ENCODE assay signal across 1 cellular context in the genomic region with DNA sequence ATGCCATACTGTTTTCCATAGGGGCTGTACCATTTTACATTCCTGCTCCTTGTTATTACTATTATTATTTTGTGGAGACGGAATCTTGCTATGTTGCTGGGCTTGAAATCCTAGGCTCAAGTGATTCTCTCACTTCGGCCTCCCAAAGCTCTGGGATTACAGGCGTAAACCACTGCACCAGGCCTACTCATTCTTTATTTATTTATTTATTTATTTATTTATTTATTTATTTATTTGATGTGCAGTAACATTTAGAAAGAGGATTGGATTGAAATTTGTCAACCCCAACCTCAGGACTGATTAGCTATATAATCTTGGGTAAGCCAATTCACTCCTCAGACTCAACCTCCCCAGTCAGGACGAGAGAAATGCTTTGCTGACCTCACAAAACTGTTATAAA.
A peak's percentile ranks its signal among the peaks of the same experiment; 100 is the strongest.
TF ChIP-seq lines count a peak whose summit lies in the region.

No MANE protein-coding gene starts in this region.

TF ChIP-seq in HEK293, 187 proteins besides CTCF, POLR2A, EP300 and RAD21 (continued from another document and continues in another):
- TF ChIP-seq, protein P1, sequence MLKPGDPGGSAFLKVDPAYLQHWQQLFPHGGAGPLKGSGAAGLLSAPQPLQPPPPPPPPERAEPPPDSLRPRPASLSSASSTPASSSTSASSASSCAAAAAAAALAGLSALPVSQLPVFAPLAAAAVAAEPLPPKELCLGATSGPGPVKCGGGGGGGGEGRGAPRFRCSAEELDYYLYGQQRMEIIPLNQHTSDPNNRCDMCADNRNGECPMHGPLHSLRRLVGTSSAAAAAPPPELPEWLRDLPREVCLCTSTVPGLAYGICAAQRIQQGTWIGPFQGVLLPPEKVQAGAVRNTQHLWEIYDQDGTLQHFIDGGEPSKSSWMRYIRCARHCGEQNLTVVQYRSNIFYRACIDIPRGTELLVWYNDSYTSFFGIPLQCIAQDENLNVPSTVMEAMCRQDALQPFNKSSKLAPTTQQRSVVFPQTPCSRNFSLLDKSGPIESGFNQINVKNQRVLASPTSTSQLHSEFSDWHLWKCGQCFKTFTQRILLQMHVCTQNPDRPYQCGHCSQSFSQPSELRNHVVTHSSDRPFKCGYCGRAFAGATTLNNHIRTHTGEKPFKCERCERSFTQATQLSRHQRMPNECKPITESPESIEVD (tag by site-specific recombination; IDR thresholded peaks at IDR 0.05): no peak
- TF ChIP-seq ZBTB21 (tag by site-specific recombination; IDR thresholded peaks at IDR 0.05) (0 out of 2 replicates have a peak, but pooled peaks have one; percentile 56), ZNF404 (tag by site-specific recombination; IDR thresholded peaks at IDR 0.05) (peak; percentile 69; the same call in 1 of the 2 replicates), ZNF366 (tag by site-specific recombination; conservative IDR thresholded peaks at IDR 0.05) (no peak), ZNF416 (tag by site-specific recombination; IDR thresholded peaks at IDR 0.05) (no peak), ZNF121 (tag by site-specific recombination; IDR thresholded peaks at IDR 0.05) (no peak), ZNF768 (tag by site-specific recombination; IDR thresholded peaks at IDR 0.05) (no peak), ZNF433 (tag by site-specific recombination; IDR thresholded peaks at IDR 0.05; ENCODE audit: low read depth) (peak; percentile 88), ZBTB17 (tag by site-specific recombination; IDR thresholded peaks at IDR 0.05) (no peak), ZNF629 (tag by site-specific recombination; IDR thresholded peaks at IDR 0.05) (peak; percentile 59; the same call in 1 of the 2 replicates), ZNF214 (tag by site-specific recombination; IDR thresholded peaks at IDR 0.05; ENCODE audit: borderline replicate concordance) (no peak), ZNF610 (tag by site-specific recombination; IDR thresholded peaks at IDR 0.05; ENCODE audit: borderline replicate concordance) (no peak), ZNF423 (tag by site-specific recombination; IDR thresholded peaks at IDR 0.05) (no peak), ZNF169 (tag by site-specific recombination; IDR thresholded peaks at IDR 0.05) (no peak), ZBTB1 (tag by site-specific recombination; IDR thresholded peaks at IDR 0.05) (no peak), ZNF664 (tag by site-specific recombination; IDR thresholded peaks at IDR 0.05) (peak; percentile 59; the same call in 1 of the 2 replicates), GLIS2 (tag by site-specific recombination; IDR thresholded peaks at IDR 0.05) (no peak), ZNF248 (tag by site-specific recombination; IDR thresholded peaks at IDR 0.05) (no peak), EGR2 (tag by site-specific recombination; IDR thresholded peaks at IDR 0.05; ENCODE audit: low read depth) (no peak), ZNF555 (tag by site-specific recombination; conservative IDR thresholded peaks at IDR 0.05) (peak; percentile 87), ZNF223 (tag by site-specific recombination; IDR thresholded peaks at IDR 0.05) (0 out of 2 replicates have a peak, but pooled peaks have one; percentile 38), ZNF677 (tag by site-specific recombination; IDR thresholded peaks at IDR 0.05) (no peak), SP3 (tag by site-specific recombination; IDR thresholded peaks at IDR 0.05) (no peak), KLF9 (tag by site-specific recombination; IDR thresholded peaks at IDR 0.05; ENCODE audit: low read depth) (no peak), ZNF658 (tag by site-specific recombination; IDR thresholded peaks at IDR 0.05) (no peak), ZNF544 (tag by site-specific recombination; IDR thresholded peaks at IDR 0.05) (no peak), ZNF132 (tag by site-specific recombination; IDR thresholded peaks at IDR 0.05; ENCODE audit: borderline replicate concordance) (no peak), ZNF621 (tag by site-specific recombination; IDR thresholded peaks at IDR 0.05) (no peak), ZSCAN30 (tag by site-specific recombination; IDR thresholded peaks at IDR 0.05) (no peak), ZXDB (tag by site-specific recombination; IDR thresholded peaks at IDR 0.05) (0 out of 2 replicates have a peak, but pooled peaks have one; percentile 57), MYNN (tag by site-specific recombination; IDR thresholded peaks at IDR 0.05; ENCODE audit: borderline replicate concordance) (no peak), ZNF473 (tag by site-specific recombination; IDR thresholded peaks at IDR 0.05) (no peak), ZNF302 (tag by site-specific recombination; IDR thresholded peaks at IDR 0.05; ENCODE audit: low read depth) (no peak), ZFHX2 (tag by site-specific recombination; conservative IDR thresholded peaks at IDR 0.05) (no peak), ZNF623 (tag by site-specific recombination; IDR thresholded peaks at IDR 0.05) (peak; percentile 73), ZFP3 (tag by site-specific recombination; IDR thresholded peaks at IDR 0.05; ENCODE audit: low read depth) (0 out of 2 replicates have a peak, but pooled peaks have one; percentile 28)
- TF ChIP-seq, protein P2, sequence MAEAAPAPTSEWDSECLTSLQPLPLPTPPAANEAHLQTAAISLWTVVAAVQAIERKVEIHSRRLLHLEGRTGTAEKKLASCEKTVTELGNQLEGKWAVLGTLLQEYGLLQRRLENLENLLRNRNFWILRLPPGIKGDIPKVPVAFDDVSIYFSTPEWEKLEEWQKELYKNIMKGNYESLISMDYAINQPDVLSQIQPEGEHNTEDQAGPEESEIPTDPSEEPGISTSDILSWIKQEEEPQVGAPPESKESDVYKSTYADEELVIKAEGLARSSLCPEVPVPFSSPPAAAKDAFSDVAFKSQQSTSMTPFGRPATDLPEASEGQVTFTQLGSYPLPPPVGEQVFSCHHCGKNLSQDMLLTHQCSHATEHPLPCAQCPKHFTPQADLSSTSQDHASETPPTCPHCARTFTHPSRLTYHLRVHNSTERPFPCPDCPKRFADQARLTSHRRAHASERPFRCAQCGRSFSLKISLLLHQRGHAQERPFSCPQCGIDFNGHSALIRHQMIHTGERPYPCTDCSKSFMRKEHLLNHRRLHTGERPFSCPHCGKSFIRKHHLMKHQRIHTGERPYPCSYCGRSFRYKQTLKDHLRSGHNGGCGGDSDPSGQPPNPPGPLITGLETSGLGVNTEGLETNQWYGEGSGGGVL (tag by site-specific recombination; IDR thresholded peaks at IDR 0.05): no peak
- TF ChIP-seq, protein P3, sequence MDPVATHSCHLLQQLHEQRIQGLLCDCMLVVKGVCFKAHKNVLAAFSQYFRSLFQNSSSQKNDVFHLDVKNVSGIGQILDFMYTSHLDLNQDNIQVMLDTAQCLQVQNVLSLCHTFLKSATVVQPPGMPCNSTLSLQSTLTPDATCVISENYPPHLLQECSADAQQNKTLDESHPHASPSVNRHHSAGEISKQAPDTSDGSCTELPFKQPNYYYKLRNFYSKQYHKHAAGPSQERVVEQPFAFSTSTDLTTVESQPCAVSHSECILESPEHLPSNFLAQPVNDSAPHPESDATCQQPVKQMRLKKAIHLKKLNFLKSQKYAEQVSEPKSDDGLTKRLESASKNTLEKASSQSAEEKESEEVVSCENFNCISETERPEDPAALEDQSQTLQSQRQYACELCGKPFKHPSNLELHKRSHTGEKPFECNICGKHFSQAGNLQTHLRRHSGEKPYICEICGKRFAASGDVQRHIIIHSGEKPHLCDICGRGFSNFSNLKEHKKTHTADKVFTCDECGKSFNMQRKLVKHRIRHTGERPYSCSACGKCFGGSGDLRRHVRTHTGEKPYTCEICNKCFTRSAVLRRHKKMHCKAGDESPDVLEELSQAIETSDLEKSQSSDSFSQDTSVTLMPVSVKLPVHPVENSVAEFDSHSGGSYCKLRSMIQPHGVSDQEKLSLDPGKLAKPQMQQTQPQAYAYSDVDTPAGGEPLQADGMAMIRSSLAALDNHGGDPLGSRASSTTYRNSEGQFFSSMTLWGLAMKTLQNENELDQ (tag by site-specific recombination; IDR thresholded peaks at IDR 0.05; ENCODE audit: low read depth): no peak
- TF ChIP-seq, protein P4, sequence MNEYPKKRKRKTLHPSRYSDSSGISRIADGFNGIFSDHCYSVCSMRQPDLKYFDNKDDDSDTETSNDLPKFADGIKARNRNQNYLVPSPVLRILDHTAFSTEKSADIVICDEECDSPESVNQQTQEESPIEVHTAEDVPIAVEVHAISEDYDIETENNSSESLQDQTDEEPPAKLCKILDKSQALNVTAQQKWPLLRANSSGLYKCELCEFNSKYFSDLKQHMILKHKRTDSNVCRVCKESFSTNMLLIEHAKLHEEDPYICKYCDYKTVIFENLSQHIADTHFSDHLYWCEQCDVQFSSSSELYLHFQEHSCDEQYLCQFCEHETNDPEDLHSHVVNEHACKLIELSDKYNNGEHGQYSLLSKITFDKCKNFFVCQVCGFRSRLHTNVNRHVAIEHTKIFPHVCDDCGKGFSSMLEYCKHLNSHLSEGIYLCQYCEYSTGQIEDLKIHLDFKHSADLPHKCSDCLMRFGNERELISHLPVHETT (tag by site-specific recombination; IDR thresholded peaks at IDR 0.05): no peak
- TF ChIP-seq, protein P5, sequence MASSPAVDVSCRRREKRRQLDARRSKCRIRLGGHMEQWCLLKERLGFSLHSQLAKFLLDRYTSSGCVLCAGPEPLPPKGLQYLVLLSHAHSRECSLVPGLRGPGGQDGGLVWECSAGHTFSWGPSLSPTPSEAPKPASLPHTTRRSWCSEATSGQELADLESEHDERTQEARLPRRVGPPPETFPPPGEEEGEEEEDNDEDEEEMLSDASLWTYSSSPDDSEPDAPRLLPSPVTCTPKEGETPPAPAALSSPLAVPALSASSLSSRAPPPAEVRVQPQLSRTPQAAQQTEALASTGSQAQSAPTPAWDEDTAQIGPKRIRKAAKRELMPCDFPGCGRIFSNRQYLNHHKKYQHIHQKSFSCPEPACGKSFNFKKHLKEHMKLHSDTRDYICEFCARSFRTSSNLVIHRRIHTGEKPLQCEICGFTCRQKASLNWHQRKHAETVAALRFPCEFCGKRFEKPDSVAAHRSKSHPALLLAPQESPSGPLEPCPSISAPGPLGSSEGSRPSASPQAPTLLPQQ (tag by site-specific recombination; IDR thresholded peaks at IDR 0.05): no peak
- TF ChIP-seq, protein P6, sequence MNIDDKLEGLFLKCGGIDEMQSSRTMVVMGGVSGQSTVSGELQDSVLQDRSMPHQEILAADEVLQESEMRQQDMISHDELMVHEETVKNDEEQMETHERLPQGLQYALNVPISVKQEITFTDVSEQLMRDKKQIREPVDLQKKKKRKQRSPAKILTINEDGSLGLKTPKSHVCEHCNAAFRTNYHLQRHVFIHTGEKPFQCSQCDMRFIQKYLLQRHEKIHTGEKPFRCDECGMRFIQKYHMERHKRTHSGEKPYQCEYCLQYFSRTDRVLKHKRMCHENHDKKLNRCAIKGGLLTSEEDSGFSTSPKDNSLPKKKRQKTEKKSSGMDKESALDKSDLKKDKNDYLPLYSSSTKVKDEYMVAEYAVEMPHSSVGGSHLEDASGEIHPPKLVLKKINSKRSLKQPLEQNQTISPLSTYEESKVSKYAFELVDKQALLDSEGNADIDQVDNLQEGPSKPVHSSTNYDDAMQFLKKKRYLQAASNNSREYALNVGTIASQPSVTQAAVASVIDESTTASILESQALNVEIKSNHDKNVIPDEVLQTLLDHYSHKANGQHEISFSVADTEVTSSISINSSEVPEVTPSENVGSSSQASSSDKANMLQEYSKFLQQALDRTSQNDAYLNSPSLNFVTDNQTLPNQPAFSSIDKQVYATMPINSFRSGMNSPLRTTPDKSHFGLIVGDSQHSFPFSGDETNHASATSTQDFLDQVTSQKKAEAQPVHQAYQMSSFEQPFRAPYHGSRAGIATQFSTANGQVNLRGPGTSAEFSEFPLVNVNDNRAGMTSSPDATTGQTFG (tag by site-specific recombination; IDR thresholded peaks at IDR 0.05; ENCODE audit: borderline replicate concordance): no peak
- TF ChIP-seq, protein P7, sequence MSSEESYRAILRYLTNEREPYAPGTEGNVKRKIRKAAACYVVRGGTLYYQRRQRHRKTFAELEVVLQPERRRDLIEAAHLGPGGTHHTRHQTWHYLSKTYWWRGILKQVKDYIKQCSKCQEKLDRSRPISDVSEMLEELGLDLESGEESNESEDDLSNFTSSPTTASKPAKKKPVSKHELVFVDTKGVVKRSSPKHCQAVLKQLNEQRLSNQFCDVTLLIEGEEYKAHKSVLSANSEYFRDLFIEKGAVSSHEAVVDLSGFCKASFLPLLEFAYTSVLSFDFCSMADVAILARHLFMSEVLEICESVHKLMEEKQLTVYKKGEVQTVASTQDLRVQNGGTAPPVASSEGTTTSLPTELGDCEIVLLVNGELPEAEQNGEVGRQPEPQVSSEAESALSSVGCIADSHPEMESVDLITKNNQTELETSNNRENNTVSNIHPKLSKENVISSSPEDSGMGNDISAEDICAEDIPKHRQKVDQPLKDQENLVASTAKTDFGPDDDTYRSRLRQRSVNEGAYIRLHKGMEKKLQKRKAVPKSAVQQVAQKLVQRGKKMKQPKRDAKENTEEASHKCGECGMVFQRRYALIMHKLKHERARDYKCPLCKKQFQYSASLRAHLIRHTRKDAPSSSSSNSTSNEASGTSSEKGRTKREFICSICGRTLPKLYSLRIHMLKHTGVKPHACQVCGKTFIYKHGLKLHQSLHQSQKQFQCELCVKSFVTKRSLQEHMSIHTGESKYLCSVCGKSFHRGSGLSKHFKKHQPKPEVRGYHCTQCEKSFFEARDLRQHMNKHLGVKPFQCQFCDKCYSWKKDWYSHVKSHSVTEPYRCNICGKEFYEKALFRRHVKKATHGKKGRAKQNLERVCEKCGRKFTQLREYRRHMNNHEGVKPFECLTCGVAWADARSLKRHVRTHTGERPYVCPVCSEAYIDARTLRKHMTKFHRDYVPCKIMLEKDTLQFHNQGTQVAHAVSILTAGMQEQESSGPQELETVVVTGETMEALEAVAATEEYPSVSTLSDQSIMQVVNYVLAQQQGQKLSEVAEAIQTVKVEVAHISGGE (tag by site-specific recombination; conservative IDR thresholded peaks at IDR 0.05; ENCODE audit: low read depth): peak; percentile 75
- TF ChIP-seq, protein P8, sequence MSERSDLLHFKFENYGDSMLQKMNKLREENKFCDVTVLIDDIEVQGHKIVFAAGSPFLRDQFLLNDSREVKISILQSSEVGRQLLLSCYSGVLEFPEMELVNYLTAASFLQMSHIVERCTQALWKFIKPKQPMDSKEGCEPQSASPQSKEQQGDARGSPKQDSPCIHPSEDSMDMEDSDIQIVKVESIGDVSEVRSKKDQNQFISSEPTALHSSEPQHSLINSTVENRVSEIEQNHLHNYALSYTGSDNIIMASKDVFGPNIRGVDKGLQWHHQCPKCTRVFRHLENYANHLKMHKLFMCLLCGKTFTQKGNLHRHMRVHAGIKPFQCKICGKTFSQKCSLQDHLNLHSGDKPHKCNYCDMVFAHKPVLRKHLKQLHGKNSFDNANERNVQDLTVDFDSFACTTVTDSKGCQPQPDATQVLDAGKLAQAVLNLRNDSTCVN (tag by site-specific recombination; optimal IDR thresholded peaks at IDR 0.05): no peak
- TF ChIP-seq, protein P9, sequence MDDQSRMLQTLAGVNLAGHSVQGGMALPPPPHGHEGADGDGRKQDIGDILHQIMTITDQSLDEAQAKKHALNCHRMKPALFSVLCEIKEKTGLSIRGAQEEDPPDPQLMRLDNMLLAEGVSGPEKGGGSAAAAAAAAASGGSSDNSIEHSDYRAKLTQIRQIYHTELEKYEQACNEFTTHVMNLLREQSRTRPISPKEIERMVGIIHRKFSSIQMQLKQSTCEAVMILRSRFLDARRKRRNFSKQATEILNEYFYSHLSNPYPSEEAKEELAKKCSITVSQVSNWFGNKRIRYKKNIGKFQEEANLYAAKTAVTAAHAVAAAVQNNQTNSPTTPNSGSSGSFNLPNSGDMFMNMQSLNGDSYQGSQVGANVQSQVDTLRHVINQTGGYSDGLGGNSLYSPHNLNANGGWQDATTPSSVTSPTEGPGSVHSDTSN (CRISPR knock-in tag; IDR thresholded peaks at IDR 0.05): no peak
